In genomic region chr6:42805297-42805861, GRCh38 we compare ENCODE assay signal across 15 cellular contexts.
"Had no signal": no experiment of that assay in that cellular context is flagged by ENCODE, and none has a peak within 500 bp of the region (broad histone marks: within the 10 kb centered on the region; RNA-seq: fewer than 3 reads in every experiment).

No MANE protein-coding gene starts in this region.

- H3K27ac ChIP-seq: left ventricle myocardium inferior, neural progenitor cell, ovary, testis, VCaP had no signal

- H3K4me1 Mint-ChIP-seq: neural progenitor cell had no signal

- H2AFZ ChIP-seq: neural progenitor cell had no signal

- H3K36me3 ChIP-seq: left ventricle myocardium inferior, neural progenitor cell, ovary had no signal

- H3K4me1 ChIP-seq: neural progenitor cell, testis had no signal

- H3K27me3 ChIP-seq: dorsolateral prefrontal cortex, neural progenitor cell, ovary, testis had no signal

- ATAC-seq: activated CD4-positive, alpha-beta T cell treated with anti-CD3 and anti-CD28 coated beads for 36 hours; activated naive CD4-positive, alpha-beta T cell treated with anti-CD3 and anti-CD28 coated beads, Interleukin-2, amount 50 U/mL, for 72 hours; esophagus mucosa; stimulated activated naive CD8-positive, alpha-beta T cell treated with anti-CD3 and anti-CD28 coated beads, Interleukin-15, amount 100 ng/mL, for 72 hours had no signal

- H3K9me3 ChIP-seq: left ventricle myocardium inferior, ovary, testis had no signal

- H3K4me3 ChIP-seq: dorsolateral prefrontal cortex, left ventricle myocardium inferior, neural progenitor cell, ovary, testis had no signal

- H3K4me2 ChIP-seq: neural progenitor cell had no signal

- H3K9me3 Mint-ChIP-seq: activated naive CD4-positive, alpha-beta T cell treated with anti-CD3 and anti-CD28 coated beads, Interleukin-2, amount 50 U/mL, for 72 hours; neural progenitor cell; stimulated activated naive CD8-positive, alpha-beta T cell treated with anti-CD3 and anti-CD28 coated beads, Interleukin-15, amount 100 ng/mL, for 72 hours had no signal

- H3K27ac Mint-ChIP-seq: activated CD4-positive, alpha-beta T cell treated with anti-CD3 and anti-CD28 coated beads for 36 hours; neural progenitor cell; stimulated activated naive CD8-positive, alpha-beta T cell treated with anti-CD3 and anti-CD28 coated beads, Interleukin-15, amount 100 ng/mL, for 72 hours had no signal

- DNase-seq: activated CD4-positive, alpha-beta T cell treated with anti-CD3 and anti-CD28 coated beads for 36 hours; dorsolateral prefrontal cortex; left ventricle myocardium inferior; mesenchymal stem cell; ovary; stimulated activated CD4-positive, alpha-beta T cell treated with anti-CD3 and anti-CD28 coated beads, Interleukin-2, amount 100 ng/mL, for 48 hours; stimulated activated naive CD8-positive, alpha-beta T cell treated with anti-CD3 and anti-CD28 coated beads, Interleukin-15, amount 100 ng/mL, for 72 hours; T1000; testis had no signal

- H3K27me3 Mint-ChIP-seq: activated CD4-positive, alpha-beta T cell treated with anti-CD3 and anti-CD28 coated beads for 36 hours; stimulated activated naive CD8-positive, alpha-beta T cell treated with anti-CD3 and anti-CD28 coated beads, Interleukin-15, amount 100 ng/mL, for 72 hours had no signal

- FAIRE-seq: endometrium, islet of Langerhans had no signal

- H3K4me3 Mint-ChIP-seq: activated CD4-positive, alpha-beta T cell treated with anti-CD3 and anti-CD28 coated beads for 36 hours; neural progenitor cell; stimulated activated naive CD8-positive, alpha-beta T cell treated with anti-CD3 and anti-CD28 coated beads, Interleukin-15, amount 100 ng/mL, for 72 hours had no signal

- H3K36me3 Mint-ChIP-seq: activated naive CD4-positive, alpha-beta T cell treated with anti-CD3 and anti-CD28 coated beads, Interleukin-2, amount 50 U/mL, for 72 hours had no signal
